Comparison of ENCODE assay signal across 17 cellular contexts in the genomic region with DNA sequence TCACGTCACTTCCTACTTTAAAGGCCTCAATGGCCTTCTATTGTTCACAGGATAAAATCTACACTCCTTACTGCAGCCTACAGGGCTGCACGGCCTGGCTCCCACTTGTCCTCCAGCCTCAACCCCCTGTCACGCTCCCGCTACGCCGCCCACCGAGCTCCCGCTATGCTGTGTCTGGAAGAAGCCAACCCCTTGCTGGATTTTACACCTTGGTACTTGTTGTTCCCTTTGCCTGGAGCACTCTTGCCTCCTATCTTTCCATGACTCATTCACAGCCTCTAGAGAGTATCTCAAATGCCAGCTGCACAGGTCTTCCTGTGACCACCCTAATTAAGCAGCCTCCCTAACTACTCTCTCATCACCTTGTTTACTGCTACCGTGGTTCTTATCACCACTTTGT.
"Had no signal": no experiment of that assay in that cellular context is flagged by ENCODE, and none has a peak within 500 bp of the region (broad histone marks: within the 10 kb centered on the region; RNA-seq: fewer than 3 reads in every experiment).

No MANE protein-coding gene starts in this region.

- H3K4me3 Mint-ChIP-seq: activated B cell treated with CpG ODN at 0.5 μM for 24 hours; activated CD8-positive, alpha-beta T cell treated with anti-CD3 and anti-CD28 coated beads, Interleukin-2, amount 10 ng/mL, durations not matched to agents 7 days and 5 days; activated T-cell treated with anti-CD3 and anti-CD28 coated beads, Interleukin-2, amount 50 U/mL, for 24 hours; T-helper 2 cell treated with Interferon-gamma antibody and Interleukin-4, amounts not matched to agents 5 μg/mL and 100 μg/mL, for 36 hours had no signal

- DNase-seq: activated B cell treated with CpG ODN at 0.5 μM for 24 hours; activated CD4-positive, alpha-beta T cell treated with anti-CD3 and anti-CD28 coated beads for 4 hours; activated CD8-positive, alpha-beta T cell treated with anti-CD3 and anti-CD28 coated beads, Interleukin-2, amount 10 ng/mL, durations not matched to agents 7 days and 5 days; activated naive CD4-positive, alpha-beta T cell treated with Interleukin-2 at 50 U/mL for 16 hours; activated T-cell treated with anti-CD3 and anti-CD28 coated beads, Interleukin-2, amount 50 U/mL, for 24 hours; left colon; midbrain; spleen; stimulated activated CD8-positive, alpha-beta memory T cell treated with anti-CD3 and anti-CD28 coated beads, Interleukin-4, amount 100 ng/mL, for 48 hours; stimulated activated naive CD4-positive, alpha-beta T cell; thyroid gland had no signal

- H3K36me3 ChIP-seq: spleen, thyroid gland had no signal

- H3K4me1 ChIP-seq: spleen, thyroid gland had no signal

- H3K27me3 ChIP-seq: spleen, thyroid gland had no signal

- H3K27ac ChIP-seq: coronary artery, spleen, thyroid gland had no signal

- H3K27ac Mint-ChIP-seq: activated B cell treated with CpG ODN at 0.5 μM for 24 hours; activated CD8-positive, alpha-beta T cell treated with anti-CD3 and anti-CD28 coated beads, Interleukin-2, amount 10 ng/mL, durations not matched to agents 7 days and 5 days; activated T-cell treated with anti-CD3 and anti-CD28 coated beads, Interleukin-2, amount 50 U/mL, for 24 hours; activated T-helper 2 cell treated with anti-CD3 and anti-CD28 coated beads, Interferon-gamma antibody, Interleukin-2, Interleukin-4, amounts not matched to agents 10 μg/mL and 5 μg/mL and 100 μg/mL, durations not matched to agents 14 hours and 24 hours and 36 hours; T-helper 2 cell treated with Interferon-gamma antibody and Interleukin-4, amounts not matched to agents 5 μg/mL and 100 μg/mL, for 36 hours had no signal

- H3K4me3 ChIP-seq: coronary artery, lung, spleen, thyroid gland had no signal

- ATAC-seq: activated CD8-positive, alpha-beta T cell treated with anti-CD3 and anti-CD28 coated beads, Interleukin-2, amount 10 ng/mL, durations not matched to agents 7 days and 5 days; esophagus mucosa; left colon; sciatic nerve had no signal

- H3K9me3 ChIP-seq: spleen, thyroid gland had no signal

- H3K9me3 Mint-ChIP-seq: activated T-helper 2 cell treated with anti-CD3 and anti-CD28 coated beads, Interferon-gamma antibody, Interleukin-2, Interleukin-4, amounts not matched to agents 10 μg/mL and 5 μg/mL and 100 μg/mL, durations not matched to agents 14 hours and 24 hours and 36 hours; T-helper 2 cell treated with Interferon-gamma antibody and Interleukin-4, amounts not matched to agents 5 μg/mL and 100 μg/mL, for 36 hours had no signal

- H3K27me3 Mint-ChIP-seq: activated B cell treated with CpG ODN at 0.5 μM for 24 hours; activated T-cell treated with anti-CD3 and anti-CD28 coated beads, Interleukin-2, amount 50 U/mL, for 24 hours had no signal

- H3K4me1 Mint-ChIP-seq: activated B cell treated with CpG ODN at 0.5 μM for 24 hours had no signal
